ENCODE assay signal across 22 cellular contexts in genomic region chr4:137583650-137584049, GRCh38. TPM values are rescaled to one million over a fixed set of nuclear protein-coding genes. Genes with fewer than 3 reads are reported as not detected.
DNase-seq lines count a peak whose midpoint lies in the region; ATAC-seq and TF ChIP-seq lines count a peak whose summit lies in the region.
"Had no signal": no experiment of that assay in that cellular context is flagged by ENCODE, and none has a peak within 500 bp of the region (broad histone marks: within the 10 kb centered on the region; RNA-seq: fewer than 3 reads in every experiment).

No MANE protein-coding gene starts in this region.

- H3K9me3 Mint-ChIP-seq in osteocyte (ENCODE audit: unreplicated experiment), result no peaks in the 10 kb centered on the region
- H3K9me3 Mint-ChIP-seq: HFFc6 had no signal

- peaks cover 4% of the 10 kb centered on the region for H3K9me3 ChIP-seq in left ventricle myocardium inferior (replicated peaks)
- H3K9me3 ChIP-seq in vagina, result no peaks in the 10 kb centered on the region
- H3K9me3 ChIP-seq: BE2C, Caco-2 had no signal

- peak overlapping the region; percentile 0 for H3K27ac ChIP-seq in left ventricle myocardium inferior (replicated peaks)
- H3K27ac ChIP-seq in vagina, result peak overlapping the region; percentile 3

- H3K27ac Mint-ChIP-seq in osteocyte (ENCODE audit: unreplicated experiment), result peak overlapping the region; percentile 11
- H3K27ac Mint-ChIP-seq: CD4-positive, CD25-positive, alpha-beta regulatory T cell; CD8-positive, alpha-beta memory T cell; HFFc6; IgD-negative memory B cell had no signal

- H3K27me3 ChIP-seq in left ventricle myocardium inferior (ENCODE audit: low read depth) (no peaks in the 10 kb centered on the region), vagina (no peaks in the 10 kb centered on the region)
- H3K27me3 ChIP-seq: BE2C had no signal

- H3K36me3 ChIP-seq in left ventricle myocardium inferior (no peaks in the 10 kb centered on the region), vagina (no peaks in the 10 kb centered on the region)
- H3K36me3 ChIP-seq: BE2C had no signal

- H3K27me3 Mint-ChIP-seq in osteocyte (ENCODE audit: unreplicated experiment), result no peaks in the 10 kb centered on the region
- H3K27me3 Mint-ChIP-seq: CD4-positive, CD25-positive, alpha-beta regulatory T cell; CD8-positive, alpha-beta memory T cell; IgD-negative memory B cell had no signal

- DNase-seq in left ventricle myocardium inferior, result no peak
- DNase-seq in Right ventricle myocardium superior, result no peak
- peak; percentile 27 for DNase-seq in fibroblast of gingiva (ENCODE audit: low read depth)
- DNase-seq in osteocyte (ENCODE audit: extremely low spot score, unreplicated experiment), result no peak
- DNase-seq in vagina (ENCODE audit: extremely low spot score in 2 of 2), result no peak
- no peak for DNase-seq in epidermal melanocyte (ENCODE audit: insufficient read length, low spot score)
- DNase-seq in activated T-cell treated with anti-CD3 and anti-CD28 coated beads for 4 hours, result no peak
- no peak for DNase-seq in DMS53 treated with DMSO at 0.1 percent for 48 hours (lab: John Stamatoyannopoulos, UW; ENCODE audit: unreplicated experiment)
- DNase-seq: ACHN; BE2C; C1 segment of cervical spinal cord; Caco-2; CD4-positive, CD25-positive, alpha-beta regulatory T cell; CD8-positive, alpha-beta memory T cell; DMS153; DMS79 treated with DMSO at 0.1 percent for 48 hours; GF-D8; GOT3; H7; HFFc6 had no signal

- no peak overlapping the region for H3K4me3 Mint-ChIP-seq in osteocyte (ENCODE audit: unreplicated experiment)
- H3K4me3 Mint-ChIP-seq: CD4-positive, CD25-positive, alpha-beta regulatory T cell; CD8-positive, alpha-beta memory T cell; HFFc6; IgD-negative memory B cell had no signal

- no peak for TF ChIP-seq CTCF in left ventricle myocardium inferior (IDR thresholded peaks at IDR 0.05; ENCODE audit: borderline replicate concordance)
- TF ChIP-seq CTCF in osteocyte (IDR thresholded peaks at IDR 0.05), result no peak
- TF ChIP-seq CTCF in vagina (IDR thresholded peaks at IDR 0.05), result no peak

- peaks cover 10% of the 10 kb centered on the region for H3K4me1 Mint-ChIP-seq in osteocyte (ENCODE audit: unreplicated experiment)
- H3K4me1 Mint-ChIP-seq: CD4-positive, CD25-positive, alpha-beta regulatory T cell; CD8-positive, alpha-beta memory T cell; IgD-negative memory B cell had no signal

- no peaks in the 10 kb centered on the region for H3K36me3 Mint-ChIP-seq in osteocyte (ENCODE audit: unreplicated experiment)
- H3K36me3 Mint-ChIP-seq: CD4-positive, CD25-positive, alpha-beta regulatory T cell; IgD-negative memory B cell had no signal

- H3K4me3 ChIP-seq in left ventricle myocardium inferior, result no peak overlapping the region
- H3K4me3 ChIP-seq in vagina, result no peak overlapping the region

- H3K4me1 ChIP-seq in left ventricle myocardium inferior (no peaks in the 10 kb centered on the region), vagina (no peaks in the 10 kb centered on the region)
- H3K4me1 ChIP-seq: BE2C, Caco-2 had no signal

- no peak for TF ChIP-seq POLR2A in vagina (IDR thresholded peaks at IDR 0.05)

- ATAC-seq in Right ventricle myocardium superior (ENCODE audit: poor library complexity), result no peak
- ATAC-seq: HCT116 had no signal

- intact Hi-C loops in left ventricle myocardium inferior (cut with micrococcal nuclease) (no loop called here), Right ventricle myocardium superior (cut with DNase I) (no loop called here), vagina (cut with DNase I) (no loop called here)

RNA-seq across cellular contexts. Expression of gene PCDH18, which starts 51.4 kb away (rescaled TPM):
- total RNA-seq in left ventricle myocardium inferior, result 3.4 TPM
- 5.0 TPM for total RNA-seq in Right ventricle myocardium superior
- total RNA-seq in osteocyte, result 69.3 and 74.8 TPM in 2 replicates
- total RNA-seq in vagina, result 32.9 TPM
- total RNA-seq: CD8-positive, alpha-beta memory T cell had no signal
